ENCODE assay signal across 1 cellular context in the genomic region with DNA sequence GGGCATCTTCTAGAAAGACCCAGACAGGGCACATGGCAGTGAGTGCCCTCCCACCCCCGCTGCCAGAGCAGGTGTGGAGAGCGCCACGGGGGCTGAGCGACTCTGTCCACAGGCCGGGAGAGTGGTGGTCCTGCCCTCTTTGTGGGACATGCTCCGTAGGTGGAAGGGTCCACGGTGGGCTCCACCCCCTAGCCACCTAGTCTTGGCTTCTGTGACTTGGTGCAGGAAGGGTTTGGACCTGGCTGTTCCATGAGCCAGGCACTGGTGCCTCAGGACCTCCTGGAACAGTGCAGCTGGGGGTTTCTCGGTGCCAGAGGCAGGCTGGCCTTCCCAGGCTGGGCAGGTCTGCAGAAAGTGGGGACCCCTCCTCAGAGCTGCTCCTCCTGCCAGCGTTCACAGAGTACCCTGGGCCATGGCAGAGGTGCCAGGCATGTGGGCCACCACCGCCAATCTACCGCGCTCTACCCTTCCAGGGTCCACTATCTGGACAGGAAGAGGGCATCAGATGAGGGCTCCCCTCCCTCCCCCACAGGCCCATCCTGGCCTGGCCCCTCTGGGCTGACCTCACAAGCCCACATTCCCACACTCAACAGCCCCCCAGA.
A peak's percentile ranks its signal among the peaks of the same experiment; 100 is the strongest.
TF ChIP-seq lines count a peak whose summit lies in the region.

No MANE protein-coding gene starts in this region.

TF ChIP-seq in HCT116, 20 proteins besides CTCF, POLR2A, EP300 and RAD21:
- TF ChIP-seq POLR2AphosphoS5 (IDR thresholded peaks at IDR 0.05; ENCODE audit: low read depth, low read length) = 0 out of 2 replicates have a peak, but pooled peaks have one; percentile 18
- TF ChIP-seq, protein P1, sequence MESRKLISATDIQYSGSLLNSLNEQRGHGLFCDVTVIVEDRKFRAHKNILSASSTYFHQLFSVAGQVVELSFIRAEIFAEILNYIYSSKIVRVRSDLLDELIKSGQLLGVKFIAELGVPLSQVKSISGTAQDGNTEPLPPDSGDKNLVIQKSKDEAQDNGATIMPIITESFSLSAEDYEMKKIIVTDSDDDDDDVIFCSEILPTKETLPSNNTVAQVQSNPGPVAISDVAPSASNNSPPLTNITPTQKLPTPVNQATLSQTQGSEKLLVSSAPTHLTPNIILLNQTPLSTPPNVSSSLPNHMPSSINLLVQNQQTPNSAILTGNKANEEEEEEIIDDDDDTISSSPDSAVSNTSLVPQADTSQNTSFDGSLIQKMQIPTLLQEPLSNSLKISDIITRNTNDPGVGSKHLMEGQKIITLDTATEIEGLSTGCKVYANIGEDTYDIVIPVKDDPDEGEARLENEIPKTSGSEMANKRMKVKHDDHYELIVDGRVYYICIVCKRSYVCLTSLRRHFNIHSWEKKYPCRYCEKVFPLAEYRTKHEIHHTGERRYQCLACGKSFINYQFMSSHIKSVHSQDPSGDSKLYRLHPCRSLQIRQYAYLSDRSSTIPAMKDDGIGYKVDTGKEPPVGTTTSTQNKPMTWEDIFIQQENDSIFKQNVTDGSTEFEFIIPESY (IDR thresholded peaks at IDR 0.05; ENCODE audit: extremely low read depth, insufficient replicate concordance, low read length) = no peak
